Comparison of ENCODE assay signal across 7 cellular contexts in the genomic region with DNA sequence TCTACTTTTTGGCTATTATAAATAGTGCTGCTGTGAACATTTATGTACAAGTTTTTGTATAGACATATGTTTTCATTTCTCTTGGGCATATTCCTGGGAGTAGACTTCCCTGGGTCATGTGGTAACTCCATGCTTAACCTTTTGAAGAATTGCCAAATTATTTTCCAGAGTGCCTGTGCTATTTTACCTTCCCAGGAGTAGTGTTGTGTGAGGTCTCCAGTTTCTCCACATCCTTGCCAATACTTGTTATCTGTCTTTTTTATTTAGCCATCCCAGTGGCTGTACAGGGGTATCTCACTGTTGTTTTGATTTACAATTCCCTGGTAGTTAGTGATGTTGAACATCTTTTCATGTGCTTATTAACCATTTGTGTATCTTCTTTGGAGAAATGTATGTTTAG.
"Had no signal": no experiment of that assay in that cellular context is flagged by ENCODE, and none has a peak within 500 bp of the region (broad histone marks: within the 10 kb centered on the region; RNA-seq: fewer than 3 reads in every experiment).

No MANE protein-coding gene starts in this region.

- DNase-seq: GM23248, GOT3, H7, HFFc6 had no signal

- H3K9me3 Mint-ChIP-seq: HFFc6, IgD-negative memory B cell had no signal

- H3K27me3 Mint-ChIP-seq: IgD-negative memory B cell had no signal

- H3K4me1 Mint-ChIP-seq: IgD-negative memory B cell had no signal

- H3K27ac Mint-ChIP-seq: HFFc6, IgD-negative memory B cell had no signal

- H3K4me3 Mint-ChIP-seq: HFFc6, IgD-negative memory B cell had no signal

- ATAC-seq: HCT116, HepG2 had no signal
